In genomic region chr10:63703113-63703670, GRCh38 we compare ENCODE assay signal across 1 cellular context.
TF ChIP-seq lines count a peak whose summit lies in the region.

No MANE protein-coding gene starts in this region.

TF ChIP-seq in K562, 482 proteins besides CTCF, POLR2A, EP300 and RAD21 (continued from another document):
- TF ChIP-seq, protein P1, sequence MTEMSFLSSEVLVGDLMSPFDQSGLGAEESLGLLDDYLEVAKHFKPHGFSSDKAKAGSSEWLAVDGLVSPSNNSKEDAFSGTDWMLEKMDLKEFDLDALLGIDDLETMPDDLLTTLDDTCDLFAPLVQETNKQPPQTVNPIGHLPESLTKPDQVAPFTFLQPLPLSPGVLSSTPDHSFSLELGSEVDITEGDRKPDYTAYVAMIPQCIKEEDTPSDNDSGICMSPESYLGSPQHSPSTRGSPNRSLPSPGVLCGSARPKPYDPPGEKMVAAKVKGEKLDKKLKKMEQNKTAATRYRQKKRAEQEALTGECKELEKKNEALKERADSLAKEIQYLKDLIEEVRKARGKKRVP (CRISPR knock-in tag; IDR thresholded peaks at IDR 0.05), result peak; percentile 99
- peak; percentile 98 for TF ChIP-seq CEBPG (CRISPR knock-in tag; IDR thresholded peaks at IDR 0.05)
- peak; percentile 97 to 99 for TF ChIP-seq CEBPG (tag; conservative IDR thresholded peaks at IDR 0.05 in 1 of 2, IDR thresholded peaks at IDR 0.05 in 1 of 2)
- peak; percentile 58; the same call in 1 of the 2 replicates for TF ChIP-seq SOX6 (IDR thresholded peaks at IDR 0.05)
- TF ChIP-seq SAP30 (IDR thresholded peaks at IDR 0.05; ENCODE audit: borderline replicate concordance, insufficient read depth, low read depth, low read length, poor library complexity, severe bottlenecking), result no peak
- TF ChIP-seq SIN3A (IDR thresholded peaks at IDR 0.05; ENCODE audit: borderline replicate concordance in 2 of 2, control insufficient read depth in 1 of 2, low read depth in 2 of 2, low read length in 2 of 2), result no peak
- no peak for TF ChIP-seq SP1 (CRISPR knock-in tag; IDR thresholded peaks at IDR 0.05)
- TF ChIP-seq SPI1 (IDR thresholded peaks at IDR 0.05; ENCODE audit: borderline replicate concordance, low read depth, low read length), result peak; percentile 98
- TF ChIP-seq ZNF274 (IDR thresholded peaks at IDR 0.05; ENCODE audit: borderline replicate concordance, low read depth, low read length), result no peak
- peak; percentile 56 for TF ChIP-seq GABPA (tag; conservative IDR thresholded peaks at IDR 0.05; ENCODE audit: low read depth)
- peak; percentile 34 to 51 for TF ChIP-seq AFF1 (IDR thresholded peaks at IDR 0.05; ENCODE audit: low read depth in 1 of 2, partially characterized antibody in 2 of 2)
- TF ChIP-seq CEBPB (tag; IDR thresholded peaks at IDR 0.05), result peak; percentile 96
- TF ChIP-seq ZNF589 (CRISPR knock-in tag; IDR thresholded peaks at IDR 0.05; ENCODE audit: low read depth), result no peak
- TF ChIP-seq ETV1 (tag; conservative IDR thresholded peaks at IDR 0.05; ENCODE audit: low read depth), result peak; percentile 54; the same call in 1 of the 2 replicates
- TF ChIP-seq ZNF584 (CRISPR knock-in tag; IDR thresholded peaks at IDR 0.05; ENCODE audit: low read depth), result peak; percentile 89; the same call in 1 of the 2 replicates
TF ChIP-seq in K562: peak in this region for 78.
